8 cellular contexts compared by ENCODE assay signal in the genomic region with DNA sequence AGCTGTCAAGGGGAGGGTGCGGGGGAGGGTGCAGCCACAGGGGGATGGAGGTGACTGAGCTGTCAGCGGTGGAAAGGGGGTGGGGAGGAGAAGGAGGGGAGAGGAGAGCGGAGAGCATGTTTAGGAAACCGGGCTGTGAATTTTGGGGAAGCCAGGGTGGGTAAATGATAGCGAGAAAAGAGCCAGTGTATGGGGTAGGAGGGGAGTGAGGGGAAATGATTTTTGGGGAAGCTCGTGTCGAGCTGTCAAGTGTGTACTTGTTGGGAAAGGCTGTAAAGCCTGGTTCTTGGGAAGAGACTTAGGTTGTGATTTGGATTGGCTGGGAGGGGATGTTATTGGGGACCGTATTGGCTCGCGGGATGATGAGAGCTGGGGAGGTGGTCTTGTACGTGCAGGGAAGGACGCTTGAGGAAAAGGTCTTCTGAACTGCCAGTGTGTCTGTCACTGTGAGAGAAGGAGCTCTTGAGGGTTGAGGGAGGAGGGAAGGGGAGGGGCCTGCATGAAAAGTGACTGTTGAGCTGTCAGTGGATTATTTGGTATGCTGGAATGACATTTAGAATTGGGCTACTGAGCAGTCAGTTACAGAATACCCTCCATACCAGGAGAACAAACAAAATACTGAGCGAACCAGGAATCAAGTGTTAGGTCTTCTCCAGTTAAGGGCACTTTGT. TPM values are rescaled to one million over a fixed set of nuclear protein-coding genes. Genes with fewer than 3 reads are reported as not detected.
A peak's percentile ranks its signal among the peaks of the same experiment; 100 is the strongest.
DNase-seq lines count a peak whose midpoint lies in the region; ATAC-seq and TF ChIP-seq lines count a peak whose summit lies in the region.

No MANE protein-coding gene starts in this region.

- ATAC-seq in HG02588 (IDR thresholded peaks at IDR 0.05; ENCODE audit: unreplicated experiment), result peak; percentile 23
- ATAC-seq in mucosa of descending colon, result peak; percentile 32

- no peaks in the 10 kb centered on the region for H3K36me3 ChIP-seq in mucosa of descending colon (ENCODE audit: low read depth)

- intact Hi-C loops in mucosa of descending colon (cut with DNase I, micrococcal nuclease), result no loop called here

- no peak for TF ChIP-seq CTCF in mucosa of descending colon (IDR thresholded peaks at IDR 0.05)

- peaks cover 13% of the 10 kb centered on the region for H3K4me1 ChIP-seq in mucosa of descending colon (ENCODE audit: low read depth)

- DNase-seq in EH (ENCODE audit: low read depth) (peak; percentile 78), NCI-H510A treated with DMSO at 0.1 percent for 48 hours (lab: John Stamatoyannopoulos, UW) (peak; percentile 85), epithelial cell of prostate (ENCODE audit: low read depth, low spot score) (no peak), mucosa of descending colon (peak in 1 of 3 donors; percentile 56), cortex of kidney (lab: John Stamatoyannopoulos, UW) (no peak)
- DNase-seq in activated CD8-positive, alpha-beta memory T cell treated with anti-CD3 and anti-CD28 coated beads, Interleukin-2, amount 50 U/mL, for 4 hours, result peak; percentile 63
- DNase-seq in stimulated activated naive CD4-positive, alpha-beta T cell treated with Interleukin-2 at 50 U/mL for 16 hours (lab: John Stamatoyannopoulos, UW), result peak; percentile 62

- peak overlapping the region; percentile 81 for H3K4me3 ChIP-seq in mucosa of descending colon

- H3K27ac ChIP-seq in epithelial cell of prostate, result peak overlapping the region; percentile 74

- H3K9me3 ChIP-seq in mucosa of descending colon, result no peaks in the 10 kb centered on the region

RNA-seq across cellular contexts. Expression of a gene that starts 1.0 kb away (rescaled TPM):
- 10 to 100 TPM; 32.5 to 65.8 (median 39.6) TPM for total RNA-seq in mucosa of descending colon

RNA-seq across cellular contexts. Expression of a gene that starts 3.6 kb away (rescaled TPM):
- total RNA-seq in mucosa of descending colon, result 10 to 100 TPM; 33.3 to 60.3 (median 42.3) TPM

RNA-seq across cellular contexts. Expression of a gene that starts 29.6 kb away (rescaled TPM):
- total RNA-seq in mucosa of descending colon, result 10 to 100 TPM; 29.2 to 72.3 (median 52.9) TPM

Comparison
In these comparisons a context has a peak if more than half of its experiments do, and no peak if none do; other contexts are left out.
1. DNase-seq: peak in EH (single experiment), NCI-H510A treated with DMSO at 0.1 percent for 48 hours (single experiment), activated CD8-positive, alpha-beta memory T cell treated with anti-CD3 and anti-CD28 coated beads, Interleukin-2, amount 50 U/mL, for 4 hours (single experiment) and stimulated activated naive CD4-positive, alpha-beta T cell treated with Interleukin-2 at 50 U/mL for 16 hours (single experiment); none in epithelial cell of prostate (single experiment) and cortex of kidney (single experiment).